ENCODE assay signal across 8 cellular contexts in the genomic region with DNA sequence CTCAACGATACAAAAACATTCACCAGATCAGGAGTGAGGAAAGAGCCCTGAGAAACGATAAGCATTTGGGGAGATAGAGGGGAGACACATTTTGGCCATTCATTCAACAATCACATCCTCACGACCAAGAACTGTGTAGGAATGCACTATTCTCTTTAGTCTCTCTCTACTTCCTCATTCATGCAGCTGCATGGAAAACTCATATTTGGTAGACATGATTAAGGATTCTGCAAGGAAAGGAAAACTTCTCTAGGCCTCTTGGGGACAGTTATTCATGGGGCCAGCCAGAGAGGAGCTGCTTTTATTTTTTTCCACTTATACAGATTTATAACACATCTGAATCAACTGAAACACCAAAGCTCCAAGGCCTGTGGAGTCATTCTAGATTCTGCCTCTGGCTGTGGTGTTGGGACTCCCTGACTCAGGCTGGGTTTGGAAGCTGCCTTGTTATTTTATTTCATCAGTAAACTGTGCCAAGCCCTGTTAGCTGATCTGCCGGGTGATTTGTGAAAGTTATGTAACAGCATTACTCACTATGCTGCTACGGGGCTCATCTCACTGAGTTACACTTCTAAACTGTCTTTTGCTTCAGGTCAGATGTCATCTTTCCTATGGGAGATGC.
DNase-seq lines count a peak whose midpoint lies in the region; ATAC-seq and TF ChIP-seq lines count a peak whose summit lies in the region.

No MANE protein-coding gene starts in this region.

- no peaks in the 10 kb centered on the region for H3K36me3 ChIP-seq in muscle layer of duodenum (ENCODE audit: control insufficient read depth in 1 of 2, insufficient read depth in 2 of 2, low read length in 2 of 2)

- ATAC-seq in HG02938 (IDR thresholded peaks at IDR 0.05; ENCODE audit: unreplicated experiment) (no peak), HG02571 (IDR thresholded peaks at IDR 0.05; ENCODE audit: unreplicated experiment) (no peak)

- H3K4me3 ChIP-seq in AG09309 (ENCODE audit: control insufficient read depth, low read depth, low read length) (no peak overlapping the region), coronary artery (peak overlapping the region; percentile 4), muscle layer of duodenum (ENCODE audit: low read depth in 1 of 2, low read length in 2 of 2) (peak overlapping the region in 1 of 2 donors; percentile 0)

- DNase-seq in AG09309 (ENCODE audit: low read depth) (peak; percentile 94), MV-4-11 (lab: John Stamatoyannopoulos, UW) (peak; percentile 78), coronary artery (ENCODE audit: low spot score) (peak; percentile 80), NCI-H1048 (lab: John Stamatoyannopoulos, UW) (no peak)
- DNase-seq in activated CD8-positive, alpha-beta memory T cell treated with anti-CD3 and anti-CD28 coated beads for 24 hours, result no peak

- H3K9me3 ChIP-seq in muscle layer of duodenum (ENCODE audit: control insufficient read depth in 1 of 2, low read length in 2 of 2), result no peaks in the 10 kb centered on the region

- peaks cover 19 to 24% of the 10 kb centered on the region in 2 donors for H3K4me1 ChIP-seq in muscle layer of duodenum (ENCODE audit: control insufficient read depth in 1 of 2, insufficient read depth in 2 of 2, low read length in 2 of 2)

- TF ChIP-seq CTCF in AG09309 (IDR thresholded peaks at IDR 0.05; ENCODE audit: control insufficient read depth, insufficient read depth, low read depth, low read length, missing control alignments) (no peak), coronary artery (IDR thresholded peaks at IDR 0.05) (no peak)

- H3K27ac ChIP-seq in coronary artery, result peak overlapping the region; percentile 62 to 84
- H3K27ac ChIP-seq in muscle layer of duodenum (ENCODE audit: low read length), result peak overlapping the region; percentile 47

- no peaks in the 10 kb centered on the region for H3K27me3 ChIP-seq in muscle layer of duodenum (ENCODE audit: low read depth, low read length)

Comparison
In these comparisons a context has a peak if more than half of its experiments do, and no peak if none do; other contexts are left out.
1. DNase-seq: peak in AG09309 (single experiment), MV-4-11 (single experiment) and coronary artery (single experiment); none in activated CD8-positive, alpha-beta memory T cell treated with anti-CD3 and anti-CD28 coated beads for 24 hours (single experiment) and NCI-H1048 (single experiment).